Comparison of ENCODE assay signal across 22 cellular contexts in the genomic region with DNA sequence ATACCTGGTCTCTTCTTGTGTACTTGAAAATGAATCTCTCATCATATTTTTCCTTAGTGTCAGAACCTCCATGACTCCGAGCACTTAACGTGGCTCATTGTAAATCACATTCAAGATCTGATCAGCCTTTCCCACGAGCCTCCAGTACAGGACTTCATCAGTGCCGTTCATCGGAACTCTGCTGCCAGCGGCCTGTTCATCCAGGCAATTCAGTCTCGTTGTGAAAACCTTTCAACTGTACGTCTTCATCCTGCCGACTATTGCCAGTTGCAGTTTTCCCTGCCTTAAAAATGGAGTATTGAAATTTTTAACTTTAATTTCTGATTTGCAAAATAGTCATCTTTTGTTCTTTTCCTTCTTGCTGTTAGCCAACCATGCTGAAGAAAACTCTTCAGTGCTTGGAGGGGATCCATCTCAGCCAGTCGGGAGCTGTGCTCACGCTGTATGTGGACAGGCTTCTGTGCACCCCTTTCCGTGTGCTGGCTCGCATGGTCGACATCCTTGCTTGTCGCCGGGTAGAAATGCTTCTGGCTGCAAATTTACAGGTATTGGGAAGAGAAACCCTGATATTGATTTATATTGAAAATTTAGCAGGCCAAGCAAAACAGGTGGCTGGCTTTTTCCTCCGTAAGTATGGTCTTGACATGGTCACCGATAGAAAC. TPM values are rescaled to one million over a fixed set of nuclear protein-coding genes. Genes with fewer than 3 reads are reported as not detected.
DNase-seq lines count a peak whose midpoint lies in the region; ATAC-seq, FAIRE-seq and TF ChIP-seq lines count a peak whose summit lies in the region.
"Had no signal": no experiment of that assay in that cellular context is flagged by ENCODE, and none has a peak within 500 bp of the region (broad histone marks: within the 10 kb centered on the region; RNA-seq: fewer than 3 reads in every experiment).

No MANE protein-coding gene starts in this region.

- H4K20me1 ChIP-seq in astrocyte (ENCODE audit: insufficient read depth, low read length), result peaks cover 12% of the 10 kb centered on the region
- no peaks in the 10 kb centered on the region for H4K20me1 ChIP-seq in hepatocyte (ENCODE audit: insufficient read depth, poor library complexity, severe bottlenecking)

- H3K9me2 ChIP-seq in hepatocyte (replicated peaks; ENCODE audit: insufficient read depth), result no peaks in the 10 kb centered on the region

- no peak for ATAC-seq in natural killer cell treated with Interleukin-12 subunit alpha and Interleukin-12 subunit beta and Interleukin-15 and Interleukin-18, amount 100 ng/mL, for 72 hours
- ATAC-seq in sciatic nerve, result no peak
- ATAC-seq: Right ventricle myocardium inferior had no signal

- H3K9me3 Mint-ChIP-seq in astrocyte (ENCODE audit: unreplicated experiment), result no peaks in the 10 kb centered on the region
- no peaks in the 10 kb centered on the region for H3K9me3 Mint-ChIP-seq in natural killer cell treated with Interleukin-12 subunit alpha and Interleukin-12 subunit beta and Interleukin-15 and Interleukin-18, amount 100 ng/mL, for 72 hours
- H3K9me3 Mint-ChIP-seq: CD4-positive, alpha-beta memory T cell; IgD-negative memory B cell had no signal

- no peak overlapping the region for H3K4me3 Mint-ChIP-seq in astrocyte (ENCODE audit: unreplicated experiment)
- H3K4me3 Mint-ChIP-seq in natural killer cell treated with Interleukin-12 subunit alpha and Interleukin-12 subunit beta and Interleukin-15 and Interleukin-18, amount 100 ng/mL, for 72 hours, result no peak overlapping the region
- H3K4me3 Mint-ChIP-seq: CD4-positive, alpha-beta memory T cell; IgD-negative memory B cell had no signal

- H3K27ac ChIP-seq in astrocyte (ENCODE audit: low read depth, low read length), result no peak overlapping the region
- H3K27ac ChIP-seq in hepatocyte, result peak overlapping the region; percentile 75
- H3K27ac ChIP-seq: SJSA1 had no signal

- H3K4me3 ChIP-seq in astrocyte (ENCODE audit: insufficient read depth, low read depth, low read length), result no peak overlapping the region
- no peak overlapping the region for H3K4me3 ChIP-seq in hepatocyte
- H3K4me3 ChIP-seq: SJSA1 had no signal

- H3K27me3 ChIP-seq in astrocyte (ENCODE audit: insufficient read depth, low read length) (no peaks in the 10 kb centered on the region), hepatocyte (no peaks in the 10 kb centered on the region)
- H3K27me3 ChIP-seq: SJSA1 had no signal

- WGBS in hepatocyte (ENCODE audit: low lambda C conversion rate, missing lambda C conversion rate), result 94% methylated on average over 18 of the region's 18 CpGs

- H3K4me2 ChIP-seq in astrocyte (ENCODE audit: low read length) (no peak overlapping the region), hepatocyte (no peak overlapping the region)

- DNase-seq in astrocyte (ENCODE audit: low read depth) (no peak), hepatocyte (ENCODE audit: low spot score) (no peak), sciatic nerve (ENCODE audit: low spot score) (peak; percentile 13), OCI-M2 (lab: John Stamatoyannopoulos, UW; ENCODE audit: unreplicated experiment) (no peak), Kasumi-1 (lab: John Stamatoyannopoulos, UW) (no peak), H4 (ENCODE audit: low spot score) (no peak)
- no peak for DNase-seq in natural killer cell treated with Interleukin-12 subunit alpha and Interleukin-12 subunit beta and Interleukin-15 and Interleukin-18, amount 100 ng/mL, for 72 hours (ENCODE audit: low spot score)
- DNase-seq: CD4-positive, alpha-beta memory T cell; DND-41; GOT3; MV-4-11; NCI-H1105 treated with DMSO at 0.1 percent for 48 hours; NCI-H1694; NCI-H2081; NCI-H2171; NCI-H345; NCI-H524 treated with DMSO at 0.1 percent for 48 hours; OCI-M1 had no signal

- intact Hi-C loops in sciatic nerve (cut with DNase I), result no loop called here

- no peak overlapping the region for H2AFZ ChIP-seq in astrocyte (ENCODE audit: low read depth, low read length)
- H2AFZ ChIP-seq in hepatocyte, result no peak overlapping the region

- H3K27me3 Mint-ChIP-seq in astrocyte (ENCODE audit: low read depth, unreplicated experiment), result no peaks in the 10 kb centered on the region
- H3K27me3 Mint-ChIP-seq in natural killer cell treated with Interleukin-12 subunit alpha and Interleukin-12 subunit beta and Interleukin-15 and Interleukin-18, amount 100 ng/mL, for 72 hours, result no peaks in the 10 kb centered on the region
- H3K27me3 Mint-ChIP-seq: CD4-positive, alpha-beta memory T cell had no signal

- H3K9ac ChIP-seq in astrocyte (ENCODE audit: low read length), result no peak overlapping the region

- peaks cover 26% of the 10 kb centered on the region for H3K36me3 ChIP-seq in astrocyte (ENCODE audit: insufficient read depth, low read length)
- no peaks in the 10 kb centered on the region for H3K36me3 ChIP-seq in hepatocyte (replicated peaks; ENCODE audit: insufficient read depth, low read depth)

- peaks cover 14% of the 10 kb centered on the region for H3K4me1 Mint-ChIP-seq in astrocyte (ENCODE audit: low read depth, unreplicated experiment)
- peaks cover 36 to 49% of the 10 kb centered on the region in 2 donors for H3K4me1 Mint-ChIP-seq in natural killer cell treated with Interleukin-12 subunit alpha and Interleukin-12 subunit beta and Interleukin-15 and Interleukin-18, amount 100 ng/mL, for 72 hours (ENCODE audit: low read depth in 2 of 2)

- TF ChIP-seq CTCF in astrocyte (IDR thresholded peaks at IDR 0.05; ENCODE audit: insufficient read depth, low read depth, low read length) (no peak), hepatocyte (IDR thresholded peaks at IDR 0.05; ENCODE audit: poor library complexity) (no peak)

- no peaks in the 10 kb centered on the region for H3K9me3 ChIP-seq in astrocyte (ENCODE audit: insufficient read depth, low read depth, low read length)
- no peaks in the 10 kb centered on the region for H3K9me3 ChIP-seq in hepatocyte (ENCODE audit: low read depth)
- H3K9me3 ChIP-seq: SJSA1 had no signal

- FAIRE-seq in astrocyte (lab: Jason Lieb, UNC), result no peak
- FAIRE-seq: GM18507 had no signal

- H3K36me3 Mint-ChIP-seq in astrocyte (ENCODE audit: low read depth, unreplicated experiment), result peaks cover 17% of the 10 kb centered on the region
- H3K36me3 Mint-ChIP-seq in natural killer cell treated with Interleukin-12 subunit alpha and Interleukin-12 subunit beta and Interleukin-15 and Interleukin-18, amount 100 ng/mL, for 72 hours, result peaks cover 22% of the 10 kb centered on the region

- H3K79me2 ChIP-seq in astrocyte (ENCODE audit: insufficient read depth, low read length), result no peaks in the 10 kb centered on the region
- no peaks in the 10 kb centered on the region for H3K79me2 ChIP-seq in hepatocyte

- peaks cover 10% of the 10 kb centered on the region for H3K4me1 ChIP-seq in astrocyte (ENCODE audit: insufficient read depth, low read length)
- peaks cover 21% of the 10 kb centered on the region for H3K4me1 ChIP-seq in hepatocyte (ENCODE audit: insufficient read depth)
- H3K4me1 ChIP-seq: SJSA1 had no signal

- peak overlapping the region; percentile 18 for H3K27ac Mint-ChIP-seq in astrocyte (ENCODE audit: unreplicated experiment)
- peak overlapping the region; percentile 36 to 69 for H3K27ac Mint-ChIP-seq in natural killer cell treated with Interleukin-12 subunit alpha and Interleukin-12 subunit beta and Interleukin-15 and Interleukin-18, amount 100 ng/mL, for 72 hours

RNA-seq across cellular contexts. Expression of a gene that starts 42.4 kb away (rescaled TPM):
- total RNA-seq in astrocyte, result 1.4 and 1.6 TPM in 2 replicates
- total RNA-seq in hepatocyte, result 0.08 and 0.57 TPM in 2 replicates
- 0.30 and 0.51 TPM in 2 replicates for polyA plus RNA-seq in hepatocyte
- 1 to 10 TPM; 1.8 to 2.0 TPM for total RNA-seq in natural killer cell treated with Interleukin-12 subunit alpha and Interleukin-12 subunit beta and Interleukin-15 and Interleukin-18, amount 100 ng/mL, for 72 hours
- total RNA-seq in sciatic nerve, result 1.8 TPM
- total RNA-seq in H4 (2014; rRNA removed; shearing (Covaris generic)), result 0.19 and 1.3 TPM in 2 replicates
- polyA plus RNA-seq: IgD-negative memory B cell had no signal
